ENCODE assay signal across 33 cellular contexts in genomic region chr9:33388110-33388994, GRCh38. TPM values are rescaled to one million over a fixed set of nuclear protein-coding genes. Genes with fewer than 3 reads are reported as not detected.
A peak's percentile ranks its signal among the peaks of the same experiment; 100 is the strongest.
DNase-seq lines count a peak whose midpoint lies in the region; ATAC-seq and TF ChIP-seq lines count a peak whose summit lies in the region.
"Had no signal": no experiment of that assay in that cellular context is flagged by ENCODE, and none has a peak within 500 bp of the region (broad histone marks: within the 10 kb centered on the region; RNA-seq: fewer than 3 reads in every experiment).

No MANE protein-coding gene starts in this region.

- H2BK12ac ChIP-seq in H9 (ENCODE audit: insufficient read length, low read depth, low read length) = no peak overlapping the region

- no peak overlapping the region for H4K5ac ChIP-seq in H9 (ENCODE audit: insufficient read length, low read depth, low read length)

- no peak overlapping the region for H3K14ac ChIP-seq in H9 (ENCODE audit: insufficient read depth, low read length)

- intact Hi-C loops in activated T-helper 2 cell treated with anti-CD3 and anti-CD28 coated beads, Interferon-gamma antibody, Interleukin-2, Interleukin-4, amounts not matched to agents 10 μg/mL and 5 μg/mL and 100 μg/mL, durations not matched to agents 14 hours and 24 hours and 36 hours (cut with micrococcal nuclease) = no loop called here

- DNase-seq in NCI-H146 (lab: John Stamatoyannopoulos, UW) = peak; percentile 13
- no peak for DNase-seq in NCI-H146 treated with DMSO at 0.1 percent for 48 hours (lab: John Stamatoyannopoulos, UW; ENCODE audit: unreplicated experiment)
- DNase-seq in H9 = no peak
- DNase-seq in endothelial cell (ENCODE audit: low spot score) = no peak
- peak; percentile 27 for DNase-seq in neural progenitor cell (ENCODE audit: low spot score)
- DNase-seq in activated T-helper 2 cell treated with anti-CD3 and anti-CD28 coated beads, Interferon-gamma antibody, Interleukin-2, Interleukin-4, amounts not matched to agents 10 μg/mL and 5 μg/mL and 100 μg/mL, durations not matched to agents 14 hours and 24 hours and 36 hours (ENCODE audit: low spot score) = no peak
- DNase-seq in COLO829 (ENCODE audit: low spot score) = no peak
- DNase-seq: activated CD4-positive, alpha-beta T cell treated with anti-CD3 and anti-CD28 coated beads for 36 hours; activated effector memory CD4-positive, alpha-beta T cell treated with Interleukin-2 at 50 U/mL for 16 hours; C1 segment of cervical spinal cord; COR-L47; effector memory CD4-positive, alpha-beta T cell; erythroblast; HFFc6; midbrain; naive B cell; NCI-H1105; NCI-H2029 treated with DMSO at 0.1 percent for 48 hours; NCI-H2227 treated with DMSO at 0.1 percent for 48 hours; NCI-H748 treated with DMSO at 0.1 percent for 48 hours; Peyer's patch; stimulated activated CD4-positive, alpha-beta T cell treated with anti-CD3 and anti-CD28 coated beads, Interleukin-1b, Interleukin-23, amount 100 ng/mL, for 48 hours; stimulated activated naive CD8-positive, alpha-beta T cell treated with anti-CD3 and anti-CD28 coated beads, Interleukin-15, Interleukin-2, amounts not matched to agents 100 U/mL and 50 U/mL, for 24 hours; testis had no signal

- H3K4me1 ChIP-seq in H9 (ENCODE audit: insufficient read depth, low read length) = no peaks in the 10 kb centered on the region; the same call in 1 of the 2 replicates
- H3K4me1 ChIP-seq in neural progenitor cell = peaks cover 8% of the 10 kb centered on the region

- H3K27me3 Mint-ChIP-seq in H9 (ENCODE audit: low read depth) (peaks cover 7% of the 10 kb centered on the region), endothelial cell (ENCODE audit: unreplicated experiment) (peaks cover 8% of the 10 kb centered on the region), neural progenitor cell (ENCODE audit: insufficient read depth, low read depth) (peaks cover 12% of the 10 kb centered on the region)
- no peaks in the 10 kb centered on the region for H3K27me3 Mint-ChIP-seq in activated T-helper 2 cell treated with anti-CD3 and anti-CD28 coated beads, Interferon-gamma antibody, Interleukin-2, Interleukin-4, amounts not matched to agents 10 μg/mL and 5 μg/mL and 100 μg/mL, durations not matched to agents 14 hours and 24 hours and 36 hours (ENCODE audit: low read depth)
- H3K27me3 Mint-ChIP-seq: activated CD4-positive, alpha-beta T cell treated with anti-CD3 and anti-CD28 coated beads for 36 hours; activated naive CD8-positive, alpha-beta T cell had no signal

- H3K4me3 Mint-ChIP-seq in H9 = no peak overlapping the region; a peak in 1 of 5 replicates
- H3K4me3 Mint-ChIP-seq in endothelial cell (ENCODE audit: unreplicated experiment) = peak overlapping the region; percentile 61
- no peak overlapping the region for H3K4me3 Mint-ChIP-seq in neural progenitor cell
- no peak overlapping the region for H3K4me3 Mint-ChIP-seq in activated T-helper 2 cell treated with anti-CD3 and anti-CD28 coated beads, Interferon-gamma antibody, Interleukin-2, Interleukin-4, amounts not matched to agents 10 μg/mL and 5 μg/mL and 100 μg/mL, durations not matched to agents 14 hours and 24 hours and 36 hours (ENCODE audit: low read depth)
- H3K4me3 Mint-ChIP-seq: activated CD4-positive, alpha-beta T cell treated with anti-CD3 and anti-CD28 coated beads for 36 hours; activated naive CD8-positive, alpha-beta T cell; HFFc6; T-helper 2 cell treated with Interferon-gamma antibody and Interleukin-4, amounts not matched to agents 5 μg/mL and 100 μg/mL, for 36 hours had no signal

- no peak overlapping the region for H3K4ac ChIP-seq in H9 (ENCODE audit: low read depth, low read length)

- peaks cover 21 to 35% of the 10 kb centered on the region in 2 experiments for H3K4me1 Mint-ChIP-seq in H9
- H3K4me1 Mint-ChIP-seq in endothelial cell (ENCODE audit: unreplicated experiment) = peaks cover 20% of the 10 kb centered on the region
- H3K4me1 Mint-ChIP-seq in neural progenitor cell = peaks cover 39% of the 10 kb centered on the region
- no peaks in the 10 kb centered on the region for H3K4me1 Mint-ChIP-seq in activated T-helper 2 cell treated with anti-CD3 and anti-CD28 coated beads, Interferon-gamma antibody, Interleukin-2, Interleukin-4, amounts not matched to agents 10 μg/mL and 5 μg/mL and 100 μg/mL, durations not matched to agents 14 hours and 24 hours and 36 hours (ENCODE audit: low read depth)
- H3K4me1 Mint-ChIP-seq: activated CD4-positive, alpha-beta T cell treated with anti-CD3 and anti-CD28 coated beads for 36 hours; naive B cell had no signal

- no peaks in the 10 kb centered on the region for H3K36me3 ChIP-seq in neural progenitor cell
- H3K36me3 ChIP-seq: ascending aorta, left lung had no signal

- H2BK20ac ChIP-seq in H9 (ENCODE audit: low read depth, low read length, poor library complexity, severe bottlenecking) = no peak overlapping the region

- no peak overlapping the region for H3K23ac ChIP-seq in H9 (ENCODE audit: insufficient read length, low read depth, low read length)

- H3K9me3 ChIP-seq in H9 (ENCODE audit: control insufficient read depth, low read depth, low read length) (no peaks in the 10 kb centered on the region), neural progenitor cell (ENCODE audit: low read depth) (no peaks in the 10 kb centered on the region)
- H3K9me3 ChIP-seq: ascending aorta, left lung, Peyer's patch, testis had no signal

- no peak overlapping the region for H3T11ph ChIP-seq in H9 (ENCODE audit: low read length)

- H3K27ac Mint-ChIP-seq in H9 (peak overlapping the region in 2 of 3 experiments; percentile 42 to 50; a peak in 2 of 7 replicates), endothelial cell (ENCODE audit: unreplicated experiment) (peak overlapping the region; percentile 79), neural progenitor cell (peak overlapping the region; percentile 1)
- no peak overlapping the region for H3K27ac Mint-ChIP-seq in activated T-helper 2 cell treated with anti-CD3 and anti-CD28 coated beads, Interferon-gamma antibody, Interleukin-2, Interleukin-4, amounts not matched to agents 10 μg/mL and 5 μg/mL and 100 μg/mL, durations not matched to agents 14 hours and 24 hours and 36 hours
- H3K27ac Mint-ChIP-seq: activated CD4-positive, alpha-beta T cell treated with anti-CD3 and anti-CD28 coated beads for 36 hours; activated naive CD8-positive, alpha-beta T cell; HFFc6; T-helper 2 cell treated with Interferon-gamma antibody and Interleukin-4, amounts not matched to agents 5 μg/mL and 100 μg/mL, for 36 hours had no signal

- H3K9me3 Mint-ChIP-seq in H9 = no peaks in the 10 kb centered on the region; a peak in 1 of 5 replicates
- H3K9me3 Mint-ChIP-seq in endothelial cell (ENCODE audit: unreplicated experiment) = no peaks in the 10 kb centered on the region
- no peaks in the 10 kb centered on the region for H3K9me3 Mint-ChIP-seq in neural progenitor cell
- H3K9me3 Mint-ChIP-seq in activated T-helper 2 cell treated with anti-CD3 and anti-CD28 coated beads, Interferon-gamma antibody, Interleukin-2, Interleukin-4, amounts not matched to agents 10 μg/mL and 5 μg/mL and 100 μg/mL, durations not matched to agents 14 hours and 24 hours and 36 hours = no peaks in the 10 kb centered on the region
- H3K9me3 Mint-ChIP-seq: HFFc6; naive B cell; T-helper 2 cell treated with Interferon-gamma antibody and Interleukin-4, amounts not matched to agents 5 μg/mL and 100 μg/mL, for 36 hours had no signal

- no peaks in the 10 kb centered on the region for H3K36me3 Mint-ChIP-seq in H9 (ENCODE audit: insufficient read depth in 1 of 3, low read depth in 3 of 3)
- H3K36me3 Mint-ChIP-seq in endothelial cell (ENCODE audit: low read depth, unreplicated experiment) = peaks cover 5% of the 10 kb centered on the region
- H3K36me3 Mint-ChIP-seq in neural progenitor cell = no peaks in the 10 kb centered on the region
- H3K36me3 Mint-ChIP-seq in activated T-helper 2 cell treated with anti-CD3 and anti-CD28 coated beads, Interferon-gamma antibody, Interleukin-2, Interleukin-4, amounts not matched to agents 10 μg/mL and 5 μg/mL and 100 μg/mL, durations not matched to agents 14 hours and 24 hours and 36 hours (ENCODE audit: low read depth) = no peaks in the 10 kb centered on the region
- H3K36me3 Mint-ChIP-seq: activated naive CD8-positive, alpha-beta T cell; naive B cell had no signal

- H3K56ac ChIP-seq in H9 (ENCODE audit: insufficient read length, low read depth, low read length) = no peak overlapping the region

- no peak overlapping the region for H2AFZ ChIP-seq in H9 (ENCODE audit: low read length)
- peak overlapping the region; percentile 76 for H2AFZ ChIP-seq in neural progenitor cell (replicated peaks)

- no peak overlapping the region for H4K91ac ChIP-seq in H9 (ENCODE audit: insufficient read length, low read depth, low read length)

- no peak overlapping the region for H2BK5ac ChIP-seq in H9 (ENCODE audit: insufficient read length, low read length)

- ATAC-seq in HG03025 (IDR thresholded peaks at IDR 0.05; ENCODE audit: low FRiP score, unreplicated experiment) = no peak
- ATAC-seq: activated CD4-positive, alpha-beta T cell treated with anti-CD3 and anti-CD28 coated beads for 36 hours; left lung; stimulated activated naive CD8-positive, alpha-beta T cell treated with anti-CD3 and anti-CD28 coated beads, Interleukin-15, Interleukin-2, amounts not matched to agents 100 U/mL and 50 U/mL, for 24 hours had no signal

- H3K27ac ChIP-seq in H9 (ENCODE audit: insufficient read length, low read depth, low read length) (no peak overlapping the region), neural progenitor cell (no peak overlapping the region)
- H3K27ac ChIP-seq: 22Rv1, ascending aorta, coronary artery, left lung, Peyer's patch, testis had no signal

- no peaks in the 10 kb centered on the region for H3F3A ChIP-seq in neural progenitor cell (ENCODE audit: low read depth)

- H3K79me2 ChIP-seq in H9 (ENCODE audit: insufficient read depth, low read length) = no peaks in the 10 kb centered on the region
- H3K79me2 ChIP-seq in neural progenitor cell (ENCODE audit: low read depth) = no peaks in the 10 kb centered on the region

- no peak overlapping the region for H2BK15ac ChIP-seq in H9 (ENCODE audit: low read depth, low read length)

- no peak overlapping the region for H4K8ac ChIP-seq in H9 (replicated peaks; ENCODE audit: insufficient read length, low read depth, low read length)

- no peak overlapping the region for H3K4me2 ChIP-seq in H9 (ENCODE audit: insufficient read depth, insufficient read length, low read length)
- H3K4me2 ChIP-seq in neural progenitor cell = no peak overlapping the region
- H3K4me2 ChIP-seq: smooth muscle cell had no signal

- TF ChIP-seq CTCF in H9 (conservative IDR thresholded peaks at IDR 0.05) = no peak
- TF ChIP-seq CTCF in endothelial cell (IDR thresholded peaks at IDR 0.05; ENCODE audit: unreplicated experiment) = no peak
- no peak for TF ChIP-seq CTCF in neural progenitor cell (IDR thresholded peaks at IDR 0.05)

- no peak overlapping the region for H3K9ac ChIP-seq in H9 (ENCODE audit: extremely low read depth, insufficient read length, low read length)
- no peak overlapping the region for H3K9ac ChIP-seq in neural progenitor cell

- no peaks in the 10 kb centered on the region for H3K23me2 ChIP-seq in H9 (ENCODE audit: insufficient read length, low read depth, low read length, poor library complexity, severe bottlenecking)

- H3K27me3 ChIP-seq in H9 (ENCODE audit: insufficient read depth, low read length) (no peaks in the 10 kb centered on the region), neural progenitor cell (no peaks in the 10 kb centered on the region)
- H3K27me3 ChIP-seq: ascending aorta, left lung, Peyer's patch, testis had no signal

- no peaks in the 10 kb centered on the region for H3K79me1 ChIP-seq in H9 (ENCODE audit: insufficient read depth, low read depth, low read length, poor library complexity, severe bottlenecking)

- WGBS in H9 (ENCODE audit: extremely low coverage, insufficient read length, low lambda C conversion rate) = no CpG with 5 or more reads among the region's 15 CpGs

- no peak overlapping the region for H3K4me3 ChIP-seq in neural progenitor cell
- H3K4me3 ChIP-seq: ascending aorta, coronary artery, left lung, Peyer's patch, smooth muscle cell, testis had no signal

- no peak overlapping the region for H2BK120ac ChIP-seq in H9 (ENCODE audit: low read depth, low read length, poor library complexity, severe bottlenecking)

- no peaks in the 10 kb centered on the region for H4K20me1 ChIP-seq in H9 (ENCODE audit: control insufficient read depth, insufficient read depth, insufficient read length)
- no peaks in the 10 kb centered on the region for H4K20me1 ChIP-seq in neural progenitor cell (ENCODE audit: low read depth)

- no peak overlapping the region for H3K18ac ChIP-seq in H9 (ENCODE audit: insufficient read length, low read depth, low read length)

- no peak overlapping the region for H2AK5ac ChIP-seq in H9 (ENCODE audit: insufficient read length, low read length)

RNA-seq across cellular contexts. Expression of gene AQP7, which starts 14.0 kb away (rescaled TPM):
- total RNA-seq in H9 (2021) = not detected in 2 replicates
- total RNA-seq in endothelial cell (ENCODE audit: unreplicated experiment) = 0.64 TPM
- total RNA-seq in neural progenitor cell (ENCODE audit: low replicate concordance) = 0.25 TPM in 1 of 2 replicates, not detected in the other
- not detected in 2 replicates for total RNA-seq in activated T-helper 2 cell treated with anti-CD3 and anti-CD28 coated beads, Interferon-gamma antibody, Interleukin-2, Interleukin-4, amounts not matched to agents 10 μg/mL and 5 μg/mL and 100 μg/mL, durations not matched to agents 14 hours and 24 hours and 36 hours
- total RNA-seq: activated CD4-positive, alpha-beta T cell treated with anti-CD3 and anti-CD28 coated beads for 36 hours; HFFc6; osteocyte had no signal

RNA-seq across cellular contexts. Expression of gene AQP3, which starts 59.0 kb away (rescaled TPM):
- total RNA-seq in H9 (2021) = 1.6 TPM in 2 replicates
- 6.0 TPM for total RNA-seq in endothelial cell (ENCODE audit: unreplicated experiment)
- 0.45 and 0.90 TPM in 2 replicates for total RNA-seq in neural progenitor cell (ENCODE audit: low replicate concordance)
- 2.1 TPM in 2 replicates for total RNA-seq in activated T-helper 2 cell treated with anti-CD3 and anti-CD28 coated beads, Interferon-gamma antibody, Interleukin-2, Interleukin-4, amounts not matched to agents 10 μg/mL and 5 μg/mL and 100 μg/mL, durations not matched to agents 14 hours and 24 hours and 36 hours

Comparison
In these comparisons a context has a peak if more than half of its experiments do, and no peak if none do; other contexts are left out.
1. DNase-seq: peak in NCI-H146 (single experiment) and neural progenitor cell (single experiment); none in NCI-H146 treated with DMSO at 0.1 percent for 48 hours (single experiment), H9 (single experiment), endothelial cell (single experiment), activated T-helper 2 cell treated with anti-CD3 and anti-CD28 coated beads, Interferon-gamma antibody, Interleukin-2, Interleukin-4, amounts not matched to agents 10 μg/mL and 5 μg/mL and 100 μg/mL, durations not matched to agents 14 hours and 24 hours and 36 hours (single experiment) and COLO829 (single experiment).